12 cellular contexts compared by ENCODE assay signal in the genomic region with DNA sequence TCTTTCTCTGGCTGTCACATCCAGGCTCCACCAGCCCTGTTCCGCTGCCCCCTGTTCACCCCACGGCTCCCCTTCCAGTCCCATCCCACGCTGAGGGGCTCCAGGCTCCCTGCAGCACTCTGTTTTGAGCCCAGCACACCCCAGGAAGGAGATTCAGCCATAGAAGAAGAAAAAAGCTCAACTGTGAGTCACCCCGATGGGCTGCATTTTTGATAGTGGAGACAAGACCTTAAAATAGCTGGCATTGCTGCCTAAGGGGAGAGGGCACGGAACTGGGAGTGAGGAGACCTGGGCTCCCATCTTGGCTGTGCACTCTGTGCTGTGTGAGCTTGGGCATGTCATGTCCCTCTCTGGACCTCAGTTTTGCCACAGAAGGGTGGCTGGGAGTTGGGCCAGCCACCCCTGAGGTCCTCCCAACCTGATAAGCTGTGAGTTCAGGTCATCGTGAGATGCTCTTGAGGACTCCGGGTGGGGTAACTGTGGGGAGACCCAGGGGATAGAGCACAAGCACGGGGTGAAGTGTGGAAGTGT. TPM values are rescaled to one million over a fixed set of nuclear protein-coding genes. Genes with fewer than 3 reads are reported as not detected.
A peak's percentile ranks its signal among the peaks of the same experiment; 100 is the strongest.
DNase-seq lines count a peak whose midpoint lies in the region; ATAC-seq, FAIRE-seq and TF ChIP-seq lines count a peak whose summit lies in the region.
"Had no signal": no experiment of that assay in that cellular context is flagged by ENCODE, and none has a peak within 500 bp of the region (broad histone marks: within the 10 kb centered on the region; RNA-seq: fewer than 3 reads in every experiment).

No MANE protein-coding gene starts in this region.

- CTCF ChIA-PET in HepG2 (lab: Yijun Ruan, JAX; ENCODE audit: low intra/inter-chr PET ratio, low total read pairs), result no interaction called here

- H3K4me3 ChIP-seq in bronchial epithelial cell (ENCODE audit: low read depth, low read length), result no peak overlapping the region
- peak overlapping the region in 1 of 3 experiments; percentile 38; a peak in 1 of 6 replicates for H3K4me3 ChIP-seq in HepG2 (replicated peaks in 1 of 3; ENCODE audit: insufficient read depth in 1 of 3, low read depth in 2 of 3, low read length in 3 of 3)
- no peak overlapping the region for H3K4me3 ChIP-seq in spleen
- no peak overlapping the region for H3K4me3 ChIP-seq in small intestine (ENCODE audit: low read depth in 1 of 2, low read length in 2 of 2)

- no peak for DNase-seq in HTR-8/SVneo (ENCODE audit: insufficient read length, low spot score)
- DNase-seq in bronchial epithelial cell (ENCODE audit: low read depth), result no peak
- no peak for DNase-seq in HepG2 (ENCODE audit: low spot score)
- DNase-seq in spleen, result peak; percentile 39
- DNase-seq in small intestine, result no peak
- no peak for DNase-seq in NK-92 (lab: John Stamatoyannopoulos, UW; ENCODE audit: unreplicated experiment)
- DNase-seq in mesenteric fat pad (ENCODE audit: low spot score), result no peak
- no peak for DNase-seq in NCI-H187 treated with DMSO at 0.1 percent for 48 hours (lab: John Stamatoyannopoulos, UW)
- DNase-seq: activated CD4-positive, alpha-beta T cell treated with anti-CD3 and anti-CD28 coated beads, Interleukin-2, amount 10 ng/mL, durations not matched to agents 7 days and 5 days; activated effector memory CD4-positive, alpha-beta T cell treated with Interleukin-2 at 50 U/mL for 16 hours; Karpas-422; stimulated activated CD4-positive, alpha-beta T cell treated with anti-CD3 and anti-CD28 coated beads, Interleukin-4, amount 100 ng/mL, for 4 hours had no signal

- TF ChIP-seq POLR2A in HepG2 (IDR thresholded peaks at IDR 0.05; ENCODE audit: insufficient read depth in 1 of 2, low read depth in 2 of 2, low read length in 2 of 2) (no peak), spleen (IDR thresholded peaks at IDR 0.05) (no peak)

- no TSS peak for BruUV-seq in HepG2 (replicated peaks; lab: Mats Ljungman, UMichigan)

- H3K4me2 ChIP-seq in HepG2 (ENCODE audit: low read depth, low read length), result peak overlapping the region; percentile 65

- H3K27me3 ChIP-seq in bronchial epithelial cell (ENCODE audit: control insufficient read depth, insufficient read depth, low read length), result no peaks in the 10 kb centered on the region
- peaks cover 0 to 7% of the 10 kb centered on the region in 2 experiments; a peak in 1 of 5 replicates for H3K27me3 ChIP-seq in HepG2 (ENCODE audit: control insufficient read depth in 1 of 2, insufficient read depth in 2 of 2, low read length in 2 of 2)
- H3K27me3 ChIP-seq in spleen (replicated peaks in 1 of 7), result no peaks in the 10 kb centered on the region
- no peaks in the 10 kb centered on the region for H3K27me3 ChIP-seq in small intestine (ENCODE audit: control insufficient read depth in 2 of 2, insufficient read depth in 2 of 2, low read length in 2 of 2)

- no peak overlapping the region; the same call in 1 of the 2 replicates for H3K9ac ChIP-seq in HepG2 (ENCODE audit: insufficient read depth, low read depth, low read length)

- no peaks in the 10 kb centered on the region for H4K20me1 ChIP-seq in HepG2 (ENCODE audit: insufficient read depth, low read length)

- TF ChIP-seq EP300 in HepG2 (IDR thresholded peaks at IDR 0.05; ENCODE audit: low read depth in 2 of 2, low read length in 2 of 2) (no peak), HepG2 (CRISPR knock-in tag; IDR thresholded peaks at IDR 0.05; ENCODE audit: borderline replicate concordance) (no peak)

- intact Hi-C loops in HepG2 (cut with micrococcal nuclease; ENCODE audit: unreplicated experiment) (no loop called here), spleen (cut with DNase I; ENCODE audit: low total_unique reads) (no loop called here)

- H3K4me1 ChIP-seq in HepG2 (ENCODE audit: insufficient read depth, low read length), result peaks cover 55% of the 10 kb centered on the region
- H3K4me1 ChIP-seq in spleen, result peaks cover 0 to 1% (median 0%) of the 10 kb centered on the region in 6 donors
- H3K4me1 ChIP-seq in small intestine (ENCODE audit: control insufficient read depth in 2 of 2, insufficient read depth in 1 of 2, low read depth in 1 of 2, low read length in 1 of 2), result peaks cover 0 to 2% of the 10 kb centered on the region in 2 donors

- H3K79me2 ChIP-seq in HepG2 (ENCODE audit: insufficient read depth, low read length), result no peaks in the 10 kb centered on the region

- TF ChIP-seq CTCF in bronchial epithelial cell (IDR thresholded peaks at IDR 0.05; ENCODE audit: insufficient read depth, low read length, severe bottlenecking) (no peak), HepG2 (CRISPR knock-in tag; IDR thresholded peaks at IDR 0.05) (no peak), spleen (IDR thresholded peaks at IDR 0.05 in 8 of 11, conservative IDR thresholded peaks at IDR 0.05 in 3 of 11) (no peak)

- peak; percentile 24 for ATAC-seq in HepG2

- no peak overlapping the region for H3K27ac ChIP-seq in HepG2 (ENCODE audit: extremely low read length, insufficient read depth, low read length)
- no peak overlapping the region for H3K27ac ChIP-seq in spleen
- H3K27ac ChIP-seq in small intestine (ENCODE audit: low read depth in 1 of 2, low read length in 1 of 2), result peak overlapping the region in 1 of 2 donors; percentile 36

- H3K36me3 ChIP-seq in bronchial epithelial cell (ENCODE audit: control insufficient read depth, insufficient read depth, low read length) (no peaks in the 10 kb centered on the region), HepG2 (replicated peaks in 1 of 2; ENCODE audit: control insufficient read depth in 1 of 2, insufficient read depth in 2 of 2, low read length in 2 of 2) (no peaks in the 10 kb centered on the region), spleen (no peaks in the 10 kb centered on the region), small intestine (ENCODE audit: control insufficient read depth in 2 of 2, insufficient read depth in 2 of 2, low read length in 2 of 2) (no peaks in the 10 kb centered on the region)

- in situ Hi-C loops in HepG2 (cut with HindIII; ENCODE audit: extremely low pct_ligation_motif_present, low pct_unique_long_range_greater_than_20kb), result no loop called here

- H3K9me3 ChIP-seq in HepG2 (ENCODE audit: low read length) (no peaks in the 10 kb centered on the region), spleen (no peaks in the 10 kb centered on the region), small intestine (ENCODE audit: control insufficient read depth, low read depth) (no peaks in the 10 kb centered on the region)

- FAIRE-seq in HTR-8/SVneo (lab: Jason Lieb, UNC), result peak; percentile 49
- peak; percentile 68 for FAIRE-seq in bronchial epithelial cell (lab: Jason Lieb, UNC)
- no peak for FAIRE-seq in HepG2 (lab: Jason Lieb, UNC)
- FAIRE-seq in small intestine (lab: Jason Lieb, UNC), result no peak

- no peak for TF ChIP-seq RAD21 in HepG2 (CRISPR knock-in tag; IDR thresholded peaks at IDR 0.05)

- no peak overlapping the region for H2AFZ ChIP-seq in HepG2 (ENCODE audit: low read length)

- POLR2A ChIA-PET in HepG2 (lab: Yijun Ruan, JAX), result no interaction called here

- WGBS in HepG2 (ENCODE audit: low lambda C conversion rate), result 52% methylated on average over 5 of the region's 8 CpGs
- WGBS in spleen, 5 donors, result 60 to 76% (median 69%) methylated on average over 8 of the region's 8 CpGs
- 42 to 57% (median 51%) methylated on average over 8 of the region's 8 CpGs for WGBS in small intestine, 3 donors

TF ChIP-seq in HepG2, 621 proteins besides CTCF, POLR2A, EP300 and RAD21:
- TF ChIP-seq TFE3 (CRISPR knock-in tag; IDR thresholded peaks at IDR 0.05) (no peak), ZNF768 (CRISPR knock-in tag; IDR thresholded peaks at IDR 0.05) (peak; percentile 98)
TF ChIP-seq in HepG2: peak in this region for 1.

RNA-seq across cellular contexts. Expression of gene SMAD6, which starts 57.2 kb away (rescaled TPM):
- total RNA-seq in bronchial epithelial cell (0.79 TPM in 1 of 2 replicates, not detected in the other), HepG2 (2016; rRNA removed; fragmentation: Illumina TruSeq; extraction: Trizol) (2.6 and 4.4 TPM in 2 replicates), spleen (10 to 100 TPM in 2 of 7 donors, 1 to 10 TPM in 5; 3.6 to 14.0 (median 6.9) TPM), mesenteric fat pad (32.2 TPM)
- 0.79 and 0.91 TPM in 2 replicates for total RNA-seq in HepG2 (2016; cell fraction: cytosol; rRNA removed; fragmentation: Illumina TruSeq; extraction: Trizol; ENCODE audit: low read depth)
- total RNA-seq in HepG2 (2016; cell fraction: insoluble cytoplasmic fraction; rRNA removed; fragmentation: Illumina TruSeq; extraction: Trizol), result 2.3 and 4.5 TPM in 2 replicates
- 2.0 and 2.2 TPM in 2 replicates for total RNA-seq in HepG2 (2016; cell fraction: membrane; rRNA removed; fragmentation: Illumina TruSeq; extraction: Trizol)
- total RNA-seq in HepG2 (2016; cell fraction: nucleus; rRNA removed; fragmentation: Illumina TruSeq; extraction: Trizol), result 7.0 and 9.1 TPM in 2 replicates
- polyA plus RNA-seq in HepG2 (2011; rRNA removed) (3.1 and 3.3 TPM in 2 replicates), spleen (1 to 10 TPM in 2 of 3 donors, under 1 TPM in 1; 0.72 to 3.5 (median 3.4) TPM), small intestine (10 to 100 TPM in 1 of 3 donors, 1 to 10 TPM in 1, under 1 TPM in 1; 0.89 to 19.5 (median 1.4) TPM)
- 1.3 and 2.9 TPM in 2 replicates for polyA plus RNA-seq in HepG2 (2011; cell fraction: cytosol; rRNA removed)
- polyA plus RNA-seq in HepG2 (2011; cell fraction: nucleus; rRNA removed), result 6.7 and 14.1 TPM in 2 replicates
- 3.3 and 3.9 TPM in 2 replicates for polyA plus RNA-seq in HepG2 (2012)
- 1.1 and 2.0 TPM in 2 replicates for polyA plus RNA-seq in HepG2 (2016; cell fraction: cytosol; fragmentation: Illumina TruSeq; extraction: Trizol; ENCODE audit: low read depth)
- 2.3 and 2.9 TPM in 2 replicates for polyA plus RNA-seq in HepG2 (2016; cell fraction: insoluble cytoplasmic fraction; fragmentation: Illumina TruSeq; extraction: Trizol; ENCODE audit: low read depth)
- polyA plus RNA-seq in HepG2 (2016; cell fraction: membrane; fragmentation: Illumina TruSeq; extraction: Trizol; ENCODE audit: low read depth), result 1.5 and 2.1 TPM in 2 replicates
- 7.1 and 8.1 TPM in 2 replicates for polyA plus RNA-seq in HepG2 (2016; cell fraction: nucleus; fragmentation: Illumina TruSeq; extraction: Trizol; ENCODE audit: insufficient read depth, low read depth)
- 19.3 and 109 TPM in 2 replicates for polyA minus RNA-seq in HepG2 (2011; rRNA and poly(A)+ RNA removed; ENCODE audit: low replicate concordance)
- polyA minus RNA-seq in HepG2 (2011; cell fraction: cytosol; rRNA and poly(A)+ RNA removed), result 5.3 and 5.6 TPM in 2 replicates
- 11.7 and 25.1 TPM in 2 replicates for polyA minus RNA-seq in HepG2 (2011; cell fraction: nucleus; rRNA and poly(A)+ RNA removed)
